Comparison of ENCODE assay signal across 19 cellular contexts in the genomic region with DNA sequence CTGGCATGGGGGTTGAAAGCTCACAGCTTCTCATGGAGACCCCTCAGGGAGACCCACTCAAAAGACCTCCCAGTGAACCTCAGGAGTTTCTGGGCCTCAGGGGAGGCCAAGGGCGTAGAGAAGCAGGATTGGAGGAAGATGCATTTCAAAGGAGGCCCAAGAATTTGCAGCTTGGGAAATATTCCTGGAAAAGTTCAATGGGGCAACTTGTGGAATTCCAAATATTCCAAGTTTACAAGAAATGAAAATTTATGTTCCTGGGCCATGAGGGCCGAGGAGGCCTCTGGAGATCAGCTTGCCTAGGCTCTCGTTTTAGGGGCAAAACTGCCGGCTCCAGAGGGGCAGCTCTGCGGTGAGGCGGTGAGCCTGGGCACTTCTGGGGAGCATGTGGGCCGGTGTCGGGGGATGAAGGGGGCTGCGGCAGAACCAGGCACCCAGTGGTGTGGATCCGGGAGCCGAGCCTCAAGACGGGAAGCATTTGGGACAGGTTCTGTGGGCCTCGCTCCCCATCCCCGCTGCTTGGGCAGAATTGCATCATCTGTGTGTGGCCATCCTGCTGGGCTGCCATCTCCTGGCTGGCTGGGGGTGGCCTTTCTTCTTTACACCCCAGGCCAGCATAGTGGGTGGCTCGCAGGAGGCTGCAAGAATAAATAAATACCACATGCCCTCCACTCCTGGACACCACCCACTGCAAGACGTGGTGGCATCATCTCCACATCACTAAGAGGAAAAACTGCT. TPM values are rescaled to one million over a fixed set of nuclear protein-coding genes. Genes with fewer than 3 reads are reported as not detected.
DNase-seq lines count a peak whose midpoint lies in the region; ATAC-seq, FAIRE-seq and TF ChIP-seq lines count a peak whose summit lies in the region.
"Had no signal": no experiment of that assay in that cellular context is flagged by ENCODE, and none has a peak within 500 bp of the region (broad histone marks: within the 10 kb centered on the region; RNA-seq: fewer than 3 reads in every experiment).

No MANE protein-coding gene starts in this region.

- CTCF ChIA-PET in A549 (lab: Yijun Ruan, JAX): interaction anchor here (0.9 kb wide), 1 partner anchor 31 kb away, joined by 3 read pairs; no protein-coding TSS in a partner anchor
- CTCF ChIA-PET in HEK293 (lab: Yijun Ruan, JAX): no interaction called here
- CTCF ChIA-PET in A673 (lab: Charles Lee): no interaction called here

- FAIRE-seq in A549 (lab: Jason Lieb, UNC) (no peak), small intestine (lab: Jason Lieb, UNC) (no peak)
- FAIRE-seq: A204.1, endothelial cell of umbilical vein had no signal

- 0 out of 3 replicates have a peak overlapping the region, but pooled peaks have one; percentile 28 for H3K4me2 ChIP-seq in A549

- no peaks in the 10 kb centered on the region for H3K36me3 ChIP-seq in HEK293 (ENCODE audit: control insufficient read depth in 2 of 2, insufficient read depth in 1 of 2, low read length in 2 of 2)
- H3K36me3 ChIP-seq in A673 (ENCODE audit: insufficient read depth, low read length, poor library complexity, severe bottlenecking): no peaks in the 10 kb centered on the region
- H3K36me3 ChIP-seq in small intestine (ENCODE audit: control insufficient read depth in 2 of 2, insufficient read depth in 2 of 2, low read length in 2 of 2): no peaks in the 10 kb centered on the region

- H3K4me1 ChIP-seq in A549: peaks cover 10% of the 10 kb centered on the region; the same call in 1 of the 3 replicates
- H3K4me1 ChIP-seq in HEK293 (ENCODE audit: control insufficient read depth, insufficient read depth, low read length): no peaks in the 10 kb centered on the region
- H3K4me1 ChIP-seq in A673 (ENCODE audit: insufficient read depth, low read length, poor library complexity, severe bottlenecking): no peaks in the 10 kb centered on the region
- H3K4me1 ChIP-seq in small intestine (ENCODE audit: control insufficient read depth in 2 of 2, insufficient read depth in 1 of 2, low read depth in 1 of 2, low read length in 1 of 2): no peaks in the 10 kb centered on the region

- H3K27me3 Mint-ChIP-seq in mesothelial cell of epicardium (ENCODE audit: low read depth): no peaks in the 10 kb centered on the region
- H3K27me3 Mint-ChIP-seq: type B pancreatic cell had no signal

- peak overlapping the region; percentile 91 for H3K27ac Mint-ChIP-seq in mesothelial cell of epicardium
- H3K27ac Mint-ChIP-seq: activated CD8-positive, alpha-beta T cell treated with anti-CD3 and anti-CD28 coated beads, Interleukin-2, amount 10 ng/mL, durations not matched to agents 7 days and 5 days; type B pancreatic cell had no signal

- intact Hi-C loops in A673 (cut with micrococcal nuclease; ENCODE audit: unreplicated experiment): no loop called here

- no peak for TF ChIP-seq POLR2A in A549 (IDR thresholded peaks at IDR 0.05; ENCODE audit: low read length)

- no peak overlapping the region for H3K4me3 Mint-ChIP-seq in mesothelial cell of epicardium
- H3K4me3 Mint-ChIP-seq: activated CD8-positive, alpha-beta T cell treated with anti-CD3 and anti-CD28 coated beads, Interleukin-2, amount 10 ng/mL, durations not matched to agents 7 days and 5 days; type B pancreatic cell had no signal

- no peak for TF ChIP-seq CTCF in A549 (IDR thresholded peaks at IDR 0.05)
- TF ChIP-seq CTCF in HEK293 (tag by site-specific recombination; IDR thresholded peaks at IDR 0.05): no peak
- no peak for TF ChIP-seq CTCF in choroid plexus epithelial cell (conservative IDR thresholded peaks at IDR 0.05; ENCODE audit: low read depth, low read length)
- TF ChIP-seq CTCF in mesothelial cell of epicardium (IDR thresholded peaks at IDR 0.05; ENCODE audit: unreplicated experiment): no peak
- TF ChIP-seq CTCF in A673 (conservative IDR thresholded peaks at IDR 0.05; ENCODE audit: low read depth, low read length): no peak

- DNase-seq in A549 (ENCODE audit: low read depth in 1 of 2, low spot score in 1 of 2) (no peak), choroid plexus epithelial cell (ENCODE audit: low read depth) (peak; percentile 47), mesothelial cell of epicardium (ENCODE audit: low spot score in 2 of 2, unreplicated experiment in 2 of 2) (no peak), A673 (ENCODE audit: low spot score) (no peak), NCI-H2081 treated with DMSO at 0.1 percent for 48 hours (lab: John Stamatoyannopoulos, UW) (no peak), small intestine (no peak), NCI-H2171 (lab: John Stamatoyannopoulos, UW) (no peak)
- DNase-seq: activated CD8-positive, alpha-beta T cell treated with anti-CD3 and anti-CD28 coated beads, Interleukin-2, amount 10 ng/mL, durations not matched to agents 7 days and 5 days; amniotic stem cell; Kasumi-1; midbrain; NCI-H1694; NCI-H510A treated with DMSO at 0.1 percent for 48 hours; stimulated activated naive CD4-positive, alpha-beta T cell had no signal

- no peak for TF ChIP-seq RAD21 in A549 (conservative IDR thresholded peaks at IDR 0.05 in 1 of 2, IDR thresholded peaks at IDR 0.05 in 1 of 2)

- H3K4me3 ChIP-seq in A549 (no peak overlapping the region), HEK293 (ENCODE audit: low read depth, low read length) (no peak overlapping the region), choroid plexus epithelial cell (ENCODE audit: low read depth, low read length) (no peak overlapping the region), A673 (ENCODE audit: low read depth, low read length, poor library complexity, severe bottlenecking) (no peak overlapping the region), small intestine (ENCODE audit: low read depth in 1 of 2, low read length in 2 of 2) (no peak overlapping the region)

- no peaks in the 10 kb centered on the region for H3K36me3 Mint-ChIP-seq in mesothelial cell of epicardium
- H3K36me3 Mint-ChIP-seq: type B pancreatic cell had no signal

- ATAC-seq in A549: peak in 1 of 2 experiments; percentile 40; a peak in 3 of 6 replicates
- ATAC-seq: activated CD8-positive, alpha-beta T cell treated with anti-CD3 and anti-CD28 coated beads, Interleukin-2, amount 10 ng/mL, durations not matched to agents 7 days and 5 days had no signal

- H3K27ac ChIP-seq in A549 (peak overlapping the region in 1 of 2 experiments; percentile 79; a peak in 3 of 6 replicates), HEK293 (ENCODE audit: extremely low read depth, low read depth, low read length) (no peak overlapping the region), A673 (ENCODE audit: low read depth, low read length, poor library complexity, severe bottlenecking) (no peak overlapping the region), small intestine (ENCODE audit: low read depth in 1 of 2, low read length in 1 of 2) (no peak overlapping the region)
- H3K27ac ChIP-seq: HL-60 had no signal

- POLR2A ChIA-PET in A549 (lab: Yijun Ruan, JAX): no interaction called here
- POLR2A ChIA-PET in HEK293 (lab: Yijun Ruan, JAX): no interaction called here
- POLR2A ChIA-PET in A673 (lab: Charles Lee; ENCODE audit: low non-redundant PET): no interaction called here

- TF ChIP-seq EP300 in A549 (IDR thresholded peaks at IDR 0.05): no peak

- peaks cover 24% of the 10 kb centered on the region for H3K4me1 Mint-ChIP-seq in mesothelial cell of epicardium

- H3K9me3 ChIP-seq in A549: peaks cover 3% of the 10 kb centered on the region; the same call in 1 of the 3 replicates
- H3K9me3 ChIP-seq in HEK293 (ENCODE audit: control insufficient read depth, insufficient read depth, low read depth, low read length): no peaks in the 10 kb centered on the region
- H3K9me3 ChIP-seq in A673 (ENCODE audit: low read depth, low read length, poor library complexity, severe bottlenecking): no peaks in the 10 kb centered on the region
- no peaks in the 10 kb centered on the region for H3K9me3 ChIP-seq in small intestine (ENCODE audit: control insufficient read depth, low read depth)

- peaks cover 10% of the 10 kb centered on the region for H3K9me3 Mint-ChIP-seq in mesothelial cell of epicardium
- H3K9me3 Mint-ChIP-seq: type B pancreatic cell had no signal

- 50% methylated on average over 13 of the region's 16 CpGs for whole genome bisulfite sequencing in A549 (ENCODE audit: missing lambda C conversion rate)
- WGBS in small intestine, 3 donors: 74 to 85% (median 75%) methylated on average over 16 of the region's 16 CpGs

- no peaks in the 10 kb centered on the region for H3K27me3 ChIP-seq in A673 (replicated peaks; ENCODE audit: insufficient read depth, low read depth, low read length, poor library complexity)
- no peaks in the 10 kb centered on the region for H3K27me3 ChIP-seq in small intestine (ENCODE audit: control insufficient read depth in 2 of 2, insufficient read depth in 2 of 2, low read length in 2 of 2)

- no TSS peak for BruUV-seq in A673 (replicated peaks; lab: Mats Ljungman, UMichigan)

TF ChIP-seq in A549, 52 proteins besides CTCF, POLR2A, EP300 and RAD21:
- TF ChIP-seq CHD2 (IDR thresholded peaks at IDR 0.05; ENCODE audit: low read length, partially characterized antibody): no peak
- no peak for TF ChIP-seq ZNF302 (CRISPR knock-in tag; IDR thresholded peaks at IDR 0.05)
- TF ChIP-seq CEBPB (IDR thresholded peaks at IDR 0.05): peak in 1 of 2 experiments; percentile 23; a peak in 1 of 4 replicates
TF ChIP-seq in A549: peak in this region for 1.

TF ChIP-seq in HEK293, 187 proteins besides CTCF, POLR2A, EP300 and RAD21:
- TF ChIP-seq GLIS1 (tag by site-specific recombination; IDR thresholded peaks at IDR 0.05) (peak; percentile 52; the same call in 1 of the 2 replicates), EGR2 (tag by site-specific recombination; IDR thresholded peaks at IDR 0.05; ENCODE audit: low read depth) (peak; percentile 42; the same call in 1 of the 2 replicates), SETDB1 (IDR thresholded peaks at IDR 0.05; ENCODE audit: insufficient read length, low read length) (no peak), ZIC2 (tag by site-specific recombination; IDR thresholded peaks at IDR 0.05) (peak; percentile 75), ZNF146 (tag by site-specific recombination; IDR thresholded peaks at IDR 0.05) (no peak), MZF1 (tag by site-specific recombination; IDR thresholded peaks at IDR 0.05; ENCODE audit: borderline replicate concordance) (no peak), ZFHX2 (tag by site-specific recombination; conservative IDR thresholded peaks at IDR 0.05) (peak; percentile 48)

RNA-seq across cellular contexts. Expression of a gene that starts 54.6 kb away (rescaled TPM):
- polyA plus RNA-seq in A549 (2011; rRNA removed) (not detected in 2 replicates), A549 (2017; fragmentation: RNase III; extraction: RNeasy Plus Mini Kit Qiagen cat#74134 plus additional on column Dnase treatment) (0.09 to 0.18 TPM (median 0.17 TPM) in 3 replicates), small intestine (not detected)
- 0.01 and 0.09 TPM in 2 replicates for polyA plus RNA-seq in A549 (2012; cell fraction: cytosol; rRNA removed)
- 0.55 and 0.59 TPM in 2 replicates for polyA plus RNA-seq in A549 (2012; cell fraction: nucleus; rRNA removed)
- not detected in 2 replicates for polyA minus RNA-seq in A549 (2011; rRNA and poly(A)+ RNA removed)
- total RNA-seq in mesothelial cell of epicardium (2.4 to 3.8 TPM (median 3.2 TPM) in 3 replicates), A673 (2021) (not detected in 2 replicates)
- total RNA-seq: activated CD8-positive, alpha-beta T cell treated with anti-CD3 and anti-CD28 coated beads, Interleukin-2, amount 10 ng/mL, durations not matched to agents 7 days and 5 days; endothelial cell of umbilical vein had no signal
- polyA plus RNA-seq: endothelial cell of umbilical vein had no signal
